ENCODE assay signal across 26 cellular contexts in genomic region chr14:100558226-100558625, GRCh38. TPM values are rescaled to one million over a fixed set of nuclear protein-coding genes. Genes with fewer than 3 reads are reported as not detected.
A peak's percentile ranks its signal among the peaks of the same experiment; 100 is the strongest.
DNase-seq lines count a peak whose midpoint lies in the region; ATAC-seq, FAIRE-seq and TF ChIP-seq lines count a peak whose summit lies in the region.
"Had no signal": no experiment of that assay in that cellular context is flagged by ENCODE, and none has a peak within 500 bp of the region (broad histone marks: within the 10 kb centered on the region; RNA-seq: fewer than 3 reads in every experiment).

No MANE protein-coding gene starts in this region.

- H4K20me1 ChIP-seq in astrocyte (ENCODE audit: insufficient read depth, low read length), result peaks cover 6% of the 10 kb centered on the region

- H2AFZ ChIP-seq in astrocyte (ENCODE audit: low read depth, low read length) (no peak overlapping the region), neuronal stem cell (ENCODE audit: low read length) (no peak overlapping the region)
- H2AFZ ChIP-seq: PC-9 had no signal

- H3K27me3 ChIP-seq in astrocyte (ENCODE audit: insufficient read depth, low read length) (no peaks in the 10 kb centered on the region), neuronal stem cell (ENCODE audit: control insufficient read depth in 3 of 3, insufficient read depth in 3 of 3, low read depth in 1 of 3, low read length in 3 of 3) (peaks cover 0 to 70% (median 1%) of the 10 kb centered on the region in 3 experiments)

- H4K91ac ChIP-seq in neuronal stem cell (ENCODE audit: low read depth, low read length, poor library complexity), result peak overlapping the region; percentile 32

- H3K4ac ChIP-seq in neuronal stem cell (ENCODE audit: low read length), result no peak overlapping the region

- H2BK120ac ChIP-seq in neuronal stem cell (ENCODE audit: low read depth, low read length), result no peak overlapping the region

- H3K18ac ChIP-seq in neuronal stem cell (ENCODE audit: low read length), result no peak overlapping the region

- no peak for TF ChIP-seq CTCF in astrocyte (IDR thresholded peaks at IDR 0.05; ENCODE audit: insufficient read depth, low read depth, low read length)

- no peak overlapping the region for H3K9ac ChIP-seq in astrocyte (ENCODE audit: low read length)
- peak overlapping the region; percentile 54 for H3K9ac ChIP-seq in neuronal stem cell (ENCODE audit: low read depth, low read length, poor library complexity)

- no peaks in the 10 kb centered on the region for H3K79me2 ChIP-seq in astrocyte (ENCODE audit: insufficient read depth, low read length)

- H2BK15ac ChIP-seq in neuronal stem cell (ENCODE audit: low read length), result peak overlapping the region; percentile 15

- H3K36me3 ChIP-seq in astrocyte (ENCODE audit: insufficient read depth, low read length), result no peaks in the 10 kb centered on the region
- H3K36me3 ChIP-seq in neuronal stem cell (replicated peaks in 1 of 2; ENCODE audit: control insufficient read depth in 2 of 2, insufficient read depth in 2 of 2, low read length in 2 of 2), result no peaks in the 10 kb centered on the region
- H3K36me3 ChIP-seq: SJCRH30 had no signal

- peaks cover 17% of the 10 kb centered on the region for H3K4me1 Mint-ChIP-seq in stimulated activated naive CD8-positive, alpha-beta T cell treated with anti-CD3 and anti-CD28 coated beads, Interleukin-15, amount 100 ng/mL, for 72 hours
- H3K4me1 Mint-ChIP-seq in astrocyte (ENCODE audit: low read depth, unreplicated experiment), result peaks cover 5% of the 10 kb centered on the region

- H3K14ac ChIP-seq in neuronal stem cell (ENCODE audit: low read length), result no peak overlapping the region

- no peak overlapping the region for H3K4me3 Mint-ChIP-seq in stimulated activated naive CD8-positive, alpha-beta T cell treated with anti-CD3 and anti-CD28 coated beads, Interleukin-15, amount 100 ng/mL, for 72 hours
- H3K4me3 Mint-ChIP-seq in astrocyte (ENCODE audit: unreplicated experiment), result no peak overlapping the region
- H3K4me3 Mint-ChIP-seq: CD8-positive, alpha-beta T cell had no signal

- H4K8ac ChIP-seq in neuronal stem cell (ENCODE audit: low read depth, low read length), result no peak overlapping the region

- H3K4me3 ChIP-seq in astrocyte (ENCODE audit: insufficient read depth, low read depth, low read length), result no peak overlapping the region
- H3K4me3 ChIP-seq in neuronal stem cell (ENCODE audit: low read length in 2 of 2), result no peak overlapping the region
- H3K4me3 ChIP-seq: GM12878, K562, PC-9, SJCRH30 had no signal

- peak overlapping the region; percentile 32 for H2AK5ac ChIP-seq in neuronal stem cell (ENCODE audit: low read depth, low read length)

- no peaks in the 10 kb centered on the region for H3K9me3 ChIP-seq in astrocyte (ENCODE audit: insufficient read depth, low read depth, low read length)
- H3K9me3 ChIP-seq in neuronal stem cell (replicated peaks in 1 of 2; ENCODE audit: control insufficient read depth in 2 of 2, insufficient read depth in 1 of 2, low read depth in 1 of 2, low read length in 2 of 2), result no peaks in the 10 kb centered on the region
- H3K9me3 ChIP-seq: SJCRH30 had no signal

- FAIRE-seq in astrocyte (lab: Jason Lieb, UNC) (no peak), urothelium cell line (lab: Jason Lieb, UNC) (no peak)
- FAIRE-seq: A204.1, GM12878, K562 had no signal

- H3K27ac Mint-ChIP-seq in stimulated activated naive CD8-positive, alpha-beta T cell treated with anti-CD3 and anti-CD28 coated beads, Interleukin-15, amount 100 ng/mL, for 72 hours, result peak overlapping the region; percentile 20 to 87
- H3K27ac Mint-ChIP-seq in astrocyte (ENCODE audit: unreplicated experiment), result peak overlapping the region; percentile 47
- H3K27ac Mint-ChIP-seq: CD8-positive, alpha-beta T cell had no signal

- no peak overlapping the region for H3K4me2 ChIP-seq in astrocyte (ENCODE audit: low read length)
- no peak overlapping the region for H3K4me2 ChIP-seq in neuronal stem cell (ENCODE audit: insufficient read depth, low read length, poor library complexity, severe bottlenecking)
- H3K4me2 ChIP-seq: PC-9 had no signal

- no peak for ATAC-seq in stimulated activated naive CD8-positive, alpha-beta T cell treated with anti-CD3 and anti-CD28 coated beads, Interleukin-15, amount 100 ng/mL, for 72 hours
- ATAC-seq in stimulated activated naive CD8-positive, alpha-beta T cell treated with anti-CD3 and anti-CD28 coated beads, Interleukin-15, Interleukin-2, amounts not matched to agents 100 U/mL and 50 U/mL, for 24 hours, result no peak
- ATAC-seq in HG03457 (IDR thresholded peaks at IDR 0.05; ENCODE audit: unreplicated experiment), result no peak
- ATAC-seq: CD8-positive, alpha-beta T cell; HCT116; K562; Right ventricle myocardium inferior had no signal

- H3K27me3 Mint-ChIP-seq in stimulated activated naive CD8-positive, alpha-beta T cell treated with anti-CD3 and anti-CD28 coated beads, Interleukin-15, amount 100 ng/mL, for 72 hours, result peaks cover 14% of the 10 kb centered on the region
- peaks cover 48% of the 10 kb centered on the region for H3K27me3 Mint-ChIP-seq in astrocyte (ENCODE audit: low read depth, unreplicated experiment)

- DNase-seq in stimulated activated naive CD8-positive, alpha-beta T cell treated with anti-CD3 and anti-CD28 coated beads, Interleukin-15, amount 100 ng/mL, for 72 hours, result no peak
- no peak for DNase-seq in stimulated activated naive CD8-positive, alpha-beta T cell treated with anti-CD3 and anti-CD28 coated beads, Interleukin-15, Interleukin-2, amounts not matched to agents 100 U/mL and 50 U/mL, for 24 hours
- DNase-seq in astrocyte (ENCODE audit: low read depth), result no peak
- DNase-seq in neuronal stem cell (ENCODE audit: low spot score), result no peak
- DNase-seq in urothelium cell line (ENCODE audit: low spot score), result no peak
- DNase-seq in COLO829 (ENCODE audit: low spot score), result no peak
- DNase-seq: CD8-positive, alpha-beta T cell; DMS79; GDM1; GOT3; Kasumi-1; NCI-H1092 treated with DMSO at 0.1 percent for 48 hours; NCI-H1436; NCI-H187; NCI-H2081 treated with DMSO at 0.1 percent for 48 hours; NCI-H774; NK-92 treated with Interleukin-12 subunit alpha and Interleukin-12 subunit beta, amount 100 ng/mL, for 24 hours; PC-9; SJCRH30 had no signal

- peaks cover 2% of the 10 kb centered on the region for H3K79me1 ChIP-seq in neuronal stem cell (ENCODE audit: low read depth, low read length)

- H3K9me3 Mint-ChIP-seq in stimulated activated naive CD8-positive, alpha-beta T cell treated with anti-CD3 and anti-CD28 coated beads, Interleukin-15, amount 100 ng/mL, for 72 hours, result no peaks in the 10 kb centered on the region
- H3K9me3 Mint-ChIP-seq in astrocyte (ENCODE audit: unreplicated experiment), result peaks cover 1% of the 10 kb centered on the region
- H3K9me3 Mint-ChIP-seq: CD8-positive, alpha-beta T cell had no signal

- H3K27ac ChIP-seq in astrocyte (ENCODE audit: low read depth, low read length), result no peak overlapping the region
- H3K27ac ChIP-seq in neuronal stem cell (replicated peaks; ENCODE audit: low read length), result no peak overlapping the region
- H3K27ac ChIP-seq: PC-9, SJCRH30 had no signal

- WGBS in neuronal stem cell (ENCODE audit: extremely low coverage in 2 of 2, insufficient read length in 2 of 2, insufficient replicate concordance in 1 of 2), 2 donors, result no CpG with 5 or more reads among the region's 11 CpGs

- no peaks in the 10 kb centered on the region for H3K36me3 Mint-ChIP-seq in astrocyte (ENCODE audit: low read depth, unreplicated experiment)
- H3K36me3 Mint-ChIP-seq: CD8-positive, alpha-beta T cell had no signal

- H3K4me1 ChIP-seq in astrocyte (ENCODE audit: insufficient read depth, low read length), result no peaks in the 10 kb centered on the region
- H3K4me1 ChIP-seq in neuronal stem cell (ENCODE audit: control insufficient read depth in 2 of 2, insufficient read depth in 1 of 2, low read depth in 1 of 2, low read length in 2 of 2), result peaks cover 4 to 15% of the 10 kb centered on the region in 2 donors
- H3K4me1 ChIP-seq: SJCRH30 had no signal

- H2BK12ac ChIP-seq in neuronal stem cell (ENCODE audit: low read length), result no peak overlapping the region

- H3K23ac ChIP-seq in neuronal stem cell (ENCODE audit: low read depth, low read length, poor library complexity), result peak overlapping the region; percentile 89

- H2BK5ac ChIP-seq in neuronal stem cell (ENCODE audit: low read length), result no peak overlapping the region

RNA-seq across cellular contexts. Expression of gene BEGAIN, which starts 29.0 kb away (rescaled TPM):
- total RNA-seq in astrocyte, result 0.54 and 0.89 TPM in 2 replicates
- polyA plus RNA-seq in neuronal stem cell (2013, experiment 1 of 2), result 20.9 TPM
- 20.1 TPM for polyA plus RNA-seq in neuronal stem cell (2013, experiment 2 of 2)
- total RNA-seq: PC-9, RPMI7951 had no signal
